In the genomic region with DNA sequence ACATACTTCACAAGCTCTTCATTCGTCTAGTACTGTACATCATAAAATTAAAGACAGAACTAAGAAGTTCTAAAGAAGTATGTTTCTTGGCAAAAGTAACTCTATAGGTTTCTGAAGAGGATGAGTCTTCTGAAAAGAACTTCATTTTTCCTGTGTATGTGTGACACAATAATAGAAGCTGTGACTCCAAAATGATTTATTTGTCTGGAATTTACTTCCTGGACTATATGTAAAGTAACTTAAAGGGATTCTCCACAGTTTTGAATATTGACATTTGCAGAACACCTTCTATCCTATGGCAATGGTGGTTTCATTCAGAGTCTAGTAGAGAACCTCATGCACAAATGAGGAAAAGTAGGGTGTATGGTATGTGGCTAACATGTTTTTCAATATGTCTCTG, we compare ENCODE assay signal across 21 cellular contexts. TPM values are rescaled to one million over a fixed set of nuclear protein-coding genes. Genes with fewer than 3 reads are reported as not detected.
DNase-seq lines count a peak whose midpoint lies in the region; ATAC-seq, FAIRE-seq and TF ChIP-seq lines count a peak whose summit lies in the region.
"Had no signal": no experiment of that assay in that cellular context is flagged by ENCODE, and none has a peak within 500 bp of the region (broad histone marks: within the 10 kb centered on the region; RNA-seq: fewer than 3 reads in every experiment).

No MANE protein-coding gene starts in this region.

- H3K4me3 Mint-ChIP-seq in activated T-cell treated with anti-CD3 and anti-CD28 coated beads, Interleukin-2, amount 50 U/mL, for 4 hours: no peak overlapping the region
- H3K4me3 Mint-ChIP-seq: brain; effector memory CD8-positive, alpha-beta T cell; H9 had no signal

- no peaks in the 10 kb centered on the region for H3K4me1 Mint-ChIP-seq in activated T-cell treated with anti-CD3 and anti-CD28 coated beads, Interleukin-2, amount 50 U/mL, for 4 hours (ENCODE audit: low read depth)
- H3K4me1 Mint-ChIP-seq: brain, H9 had no signal

- peaks cover 0 to 4% of the 10 kb centered on the region in 2 experiments for H3K36me3 ChIP-seq in endothelial cell of umbilical vein (ENCODE audit: control insufficient read depth in 2 of 2, extremely low read depth in 1 of 2, insufficient read depth in 2 of 2, low read length in 2 of 2)
- H3K36me3 ChIP-seq: uterus had no signal

- no peak for TF ChIP-seq CTCF in endothelial cell of umbilical vein (IDR thresholded peaks at IDR 0.05; ENCODE audit: extremely low read depth in 1 of 2, insufficient read depth in 1 of 2, low read depth in 1 of 2, low read length in 2 of 2)

- peak; percentile 75 for FAIRE-seq in endothelial cell of umbilical vein (lab: Jason Lieb, UNC)
- FAIRE-seq: pancreas had no signal

- BruUV-seq in endothelial cell of umbilical vein (replicated peaks; lab: Mats Ljungman, UMichigan): no TSS peak

- peaks cover 48% of the 10 kb centered on the region for H3K36me3 Mint-ChIP-seq in activated T-cell treated with anti-CD3 and anti-CD28 coated beads, Interleukin-2, amount 50 U/mL, for 4 hours (ENCODE audit: insufficient read depth)

- dilution Hi-C loops in endothelial cell of umbilical vein (cut with MboI; ENCODE audit: extremely low pct_ligation_motif_present, low sequenced_read_pairs): no loop called here

- POLR2A ChIA-PET in endothelial cell of umbilical vein (lab: Charles Lee): no interaction called here

- no peaks in the 10 kb centered on the region for H3K9me3 Mint-ChIP-seq in activated T-cell treated with anti-CD3 and anti-CD28 coated beads, Interleukin-2, amount 50 U/mL, for 4 hours
- H3K9me3 Mint-ChIP-seq: effector memory CD8-positive, alpha-beta T cell; H9 had no signal

- H3K79me2 ChIP-seq in endothelial cell of umbilical vein (ENCODE audit: control insufficient read depth, insufficient read depth, low read length): no peaks in the 10 kb centered on the region

- CTCF ChIA-PET in endothelial cell of umbilical vein (lab: Charles Lee): interaction anchor here (0.7 to 0.9 kb wide), 3 partner anchors 9 to 44 kb away, joined by 3 to 4 read pairs (median 4); no protein-coding TSS in a partner anchor

- DNase-seq in ELR (ENCODE audit: low read depth): peak; percentile 90
- DNase-seq in RKO (ENCODE audit: low spot score): peak; percentile 86
- peak; percentile 52 for DNase-seq in endothelial cell of umbilical vein (ENCODE audit: low read depth, low spot score)
- DNase-seq in non-pigmented ciliary epithelial cell (ENCODE audit: low read depth): peak; percentile 30
- no peak for DNase-seq in activated T-cell treated with anti-CD3 and anti-CD28 coated beads, Interleukin-2, amount 50 U/mL, for 4 hours
- DNase-seq in effector CD4-positive, alpha-beta T cell: no peak
- no peak for DNase-seq in HK-2 (ENCODE audit: unreplicated experiment)
- DNase-seq: activated gamma-delta T cell; C1 segment of cervical spinal cord; DMS79; effector memory CD8-positive, alpha-beta T cell; H9; heart left ventricle; KBM-7; NCI-H1436; NCI-H2227 treated with DMSO at 0.1 percent for 48 hours; pancreas; uterus; WERI-Rb-1 had no signal

- no peaks in the 10 kb centered on the region for H3K9me1 ChIP-seq in endothelial cell of umbilical vein (replicated peaks; ENCODE audit: control insufficient read depth, extremely low read depth, insufficient read depth, low read length)

- no peaks in the 10 kb centered on the region for H3K9me3 ChIP-seq in endothelial cell of umbilical vein (replicated peaks; ENCODE audit: control insufficient read depth, insufficient read depth, low read length)
- H3K9me3 ChIP-seq: pancreas, uterus had no signal

- no peak for ATAC-seq in activated T-cell treated with anti-CD3 and anti-CD28 coated beads, Interleukin-2, amount 50 U/mL, for 4 hours
- ATAC-seq in GM21717 (IDR thresholded peaks at IDR 0.05; ENCODE audit: unreplicated experiment): no peak
- ATAC-seq: effector memory CD8-positive, alpha-beta T cell; heart left ventricle; pancreas had no signal

- no peak for TF ChIP-seq POLR2A in endothelial cell of umbilical vein (IDR thresholded peaks at IDR 0.05; ENCODE audit: low read depth, low read length)

- H2AFZ ChIP-seq in endothelial cell of umbilical vein (ENCODE audit: low read depth, low read length): no peak overlapping the region

- peak overlapping the region; percentile 76 for H3K27ac ChIP-seq in endothelial cell of umbilical vein (ENCODE audit: insufficient read depth, low read depth, low read length)
- H3K27ac ChIP-seq: heart left ventricle, pancreas, uterus, WERI-Rb-1 had no signal

- peak overlapping the region in 1 of 3 experiments; percentile 6 for H3K4me3 ChIP-seq in endothelial cell of umbilical vein (replicated peaks in 1 of 3; ENCODE audit: insufficient read depth in 1 of 3, low read depth in 1 of 3, low read length in 3 of 3)
- H3K4me3 ChIP-seq: heart left ventricle, pancreas, uterus had no signal

- H4K20me1 ChIP-seq in endothelial cell of umbilical vein (replicated peaks; ENCODE audit: control insufficient read depth, extremely low read depth, insufficient read depth, low read length): no peaks in the 10 kb centered on the region

- no peaks in the 10 kb centered on the region for H3K27me3 ChIP-seq in endothelial cell of umbilical vein (ENCODE audit: control insufficient read depth in 2 of 2, insufficient read depth in 2 of 2, low read length in 2 of 2)
- H3K27me3 ChIP-seq: heart left ventricle, pancreas, uterus had no signal

- no peaks in the 10 kb centered on the region for H3K27me3 Mint-ChIP-seq in activated T-cell treated with anti-CD3 and anti-CD28 coated beads, Interleukin-2, amount 50 U/mL, for 4 hours (ENCODE audit: low read depth)
- H3K27me3 Mint-ChIP-seq: brain; effector memory CD8-positive, alpha-beta T cell had no signal

- H3K9ac ChIP-seq in endothelial cell of umbilical vein (replicated peaks; ENCODE audit: extremely low read depth, insufficient read depth, low read length): no peak overlapping the region

- peak overlapping the region; percentile 87 for H3K4me2 ChIP-seq in endothelial cell of umbilical vein (ENCODE audit: insufficient read depth, low read length)

- peaks cover 29% of the 10 kb centered on the region for H3K4me1 ChIP-seq in endothelial cell of umbilical vein (ENCODE audit: control insufficient read depth, extremely low read depth, insufficient read depth, low read length)
- H3K4me1 ChIP-seq: heart left ventricle, pancreas, uterus had no signal

- intact Hi-C loops in endothelial cell of umbilical vein (cut with micrococcal nuclease): no loop called here

TF ChIP-seq in endothelial cell of umbilical vein, 7 proteins besides CTCF, POLR2A, EP300 and RAD21:
- no peak for TF ChIP-seq MYC (IDR thresholded peaks at IDR 0.05; ENCODE audit: low read depth, low read length)
- no peak for TF ChIP-seq MAX (IDR thresholded peaks at IDR 0.05; ENCODE audit: insufficient read depth, insufficient read length)
- TF ChIP-seq EZH2 (IDR thresholded peaks at IDR 0.05; ENCODE audit: borderline replicate concordance, low read depth, low read length, severe bottlenecking): no peak
- peak; percentile 60 for TF ChIP-seq FOS (IDR thresholded peaks at IDR 0.05; ENCODE audit: borderline replicate concordance, insufficient read depth, low read length)
- TF ChIP-seq JUN (IDR thresholded peaks at IDR 0.05; ENCODE audit: borderline replicate concordance, insufficient read depth, insufficient read length, low read depth): peak; percentile 19

RNA-seq across cellular contexts. Expression of gene CLDN12, which starts 19.8 kb away (rescaled TPM):
- 6.1 and 8.1 TPM in 2 replicates for total RNA-seq in endothelial cell of umbilical vein
- 19.7 and 22.7 TPM in 2 replicates for polyA plus RNA-seq in endothelial cell of umbilical vein
- polyA plus RNA-seq in endothelial cell of umbilical vein (2011; cell fraction: cytosol; rRNA removed): 9.2 and 10.6 TPM in 2 replicates
- 10.1 and 12.1 TPM in 2 replicates for polyA plus RNA-seq in endothelial cell of umbilical vein (2011; cell fraction: nucleus; rRNA removed)
- polyA plus RNA-seq in endothelial cell of umbilical vein (2012): 7.2 and 8.4 TPM in 2 replicates
- 47.3 and 57.4 TPM in 2 replicates for polyA minus RNA-seq in endothelial cell of umbilical vein
- 26.8 TPM for polyA minus RNA-seq in endothelial cell of umbilical vein (2011; cell fraction: cytosol; rRNA and poly(A)+ RNA removed)
- polyA minus RNA-seq in endothelial cell of umbilical vein (2011; cell fraction: nucleus; rRNA and poly(A)+ RNA removed): 11.2 and 14.6 TPM in 2 replicates
- 1 to 10 TPM; 1.1 to 2.3 (median 1.6) TPM for total RNA-seq in activated T-cell treated with anti-CD3 and anti-CD28 coated beads, Interleukin-2, amount 50 U/mL, for 4 hours

RNA-seq across cellular contexts. Expression of gene GTPBP10, which starts 36.9 kb away (rescaled TPM):
- total RNA-seq in endothelial cell of umbilical vein: 14.6 and 16.7 TPM in 2 replicates
- polyA plus RNA-seq in endothelial cell of umbilical vein: 2.3 and 3.5 TPM in 2 replicates
- 8.6 and 9.6 TPM in 2 replicates for polyA plus RNA-seq in endothelial cell of umbilical vein (2011; cell fraction: cytosol; rRNA removed)
- 7.6 and 12.7 TPM in 2 replicates for polyA plus RNA-seq in endothelial cell of umbilical vein (2011; cell fraction: nucleus; rRNA removed)
- polyA plus RNA-seq in endothelial cell of umbilical vein (2012): 12.3 and 17.0 TPM in 2 replicates
- 0.83 and 3.9 TPM in 2 replicates for polyA minus RNA-seq in endothelial cell of umbilical vein
- polyA minus RNA-seq in endothelial cell of umbilical vein (2011; cell fraction: cytosol; rRNA and poly(A)+ RNA removed): 5.5 TPM
- polyA minus RNA-seq in endothelial cell of umbilical vein (2011; cell fraction: nucleus; rRNA and poly(A)+ RNA removed): 3.5 and 4.8 TPM in 2 replicates
- total RNA-seq in activated T-cell treated with anti-CD3 and anti-CD28 coated beads, Interleukin-2, amount 50 U/mL, for 4 hours: 10 to 100 TPM; 39.9 to 43.1 (median 42.4) TPM

Comparison
In these comparisons a context has a peak if more than half of its experiments do, and no peak if none do; other contexts are left out.
1. DNase-seq: peak in ELR (single experiment), RKO (single experiment), endothelial cell of umbilical vein (single experiment) and non-pigmented ciliary epithelial cell (single experiment); none in activated T-cell treated with anti-CD3 and anti-CD28 coated beads, Interleukin-2, amount 50 U/mL, for 4 hours (single experiment), effector CD4-positive, alpha-beta T cell (single experiment) and HK-2 (single experiment).